10 cellular contexts compared by ENCODE assay signal in genomic region chr1:24926596-24927249, GRCh38. TPM values are rescaled to one million over a fixed set of nuclear protein-coding genes. Genes with fewer than 3 reads are reported as not detected.
A peak's percentile ranks its signal among the peaks of the same experiment; 100 is the strongest.
DNase-seq lines count a peak whose midpoint lies in the region; ATAC-seq, FAIRE-seq and TF ChIP-seq lines count a peak whose summit lies in the region.
"Had no signal": no experiment of that assay in that cellular context is flagged by ENCODE, and none has a peak within 500 bp of the region (broad histone marks: within the 10 kb centered on the region; RNA-seq: fewer than 3 reads in every experiment).

No MANE protein-coding gene starts in this region.

- POLR2A ChIA-PET in HEK293 (lab: Yijun Ruan, JAX): interaction anchor here (0.6 to 0.7 kb wide), 2 partner anchors 79 to 191 kb away, joined by 3 to 4 read pairs; no protein-coding TSS in a partner anchor
- POLR2A ChIA-PET in activated naive CD8-positive, alpha-beta T cell treated with anti-CD3 and anti-CD28 coated beads, Interleukin-2, amount 10 ng/mL, durations not matched to agents 7 days and 5 days (lab: Charles Lee): interaction anchor here (0.9 to 6.4 kb wide), 8 partner anchors 10 to 321 kb away, joined by 3 to 64 read pairs (median 4); partner anchors contain the start of gene RSRP1
- POLR2A ChIA-PET in naive thymus-derived CD4-positive, alpha-beta T cell (lab: Charles Lee): interaction anchor here (0.6 to 5.1 kb wide), 16 partner anchors 9 to 1582 kb away, joined by 3 to 26 read pairs (median 3); partner anchors contain the start of gene SYF2

- peak overlapping the region; percentile 92 for H3K4me3 Mint-ChIP-seq in activated naive CD8-positive, alpha-beta T cell treated with anti-CD3 and anti-CD28 coated beads, Interleukin-2, amount 10 ng/mL, durations not matched to agents 7 days and 5 days
- peak overlapping the region; percentile 85 to 98 (median 96) for H3K4me3 Mint-ChIP-seq in naive thymus-derived CD4-positive, alpha-beta T cell

- no peaks in the 10 kb centered on the region for H3K27me3 ChIP-seq in naive thymus-derived CD4-positive, alpha-beta T cell (ENCODE audit: control insufficient read depth in 2 of 2, insufficient read depth in 2 of 2, low read length in 2 of 2)
- H3K27me3 ChIP-seq in MG63 (no peaks in the 10 kb centered on the region), heart left ventricle (peaks cover 49 to 85% (median 71%) of the 10 kb centered on the region in 9 donors)

- TF ChIP-seq POLR2A in heart left ventricle (IDR thresholded peaks at IDR 0.05): no peak

- WGBS in heart left ventricle, 4 donors: 13 to 25% (median 19%) methylated on average over 7 to 15 of the region's 15 CpGs

- H3K9me3 Mint-ChIP-seq in activated naive CD8-positive, alpha-beta T cell treated with anti-CD3 and anti-CD28 coated beads, Interleukin-2, amount 10 ng/mL, durations not matched to agents 7 days and 5 days: no peaks in the 10 kb centered on the region
- no peaks in the 10 kb centered on the region for H3K9me3 Mint-ChIP-seq in naive thymus-derived CD4-positive, alpha-beta T cell

- peak overlapping the region in 1 of 2 donors; percentile 16 for H3K9ac ChIP-seq in kidney (ENCODE audit: low read length in 2 of 2)

- peak overlapping the region; percentile 72 for H3K27ac Mint-ChIP-seq in activated naive CD8-positive, alpha-beta T cell treated with anti-CD3 and anti-CD28 coated beads, Interleukin-2, amount 10 ng/mL, durations not matched to agents 7 days and 5 days
- H3K27ac Mint-ChIP-seq in naive thymus-derived CD4-positive, alpha-beta T cell: peak overlapping the region; percentile 73 to 92 (median 88)

- TF ChIP-seq CTCF in HEK293 (tag by site-specific recombination; IDR thresholded peaks at IDR 0.05): no peak
- TF ChIP-seq CTCF in kidney (IDR thresholded peaks at IDR 0.05; ENCODE audit: borderline replicate concordance, extremely low read depth, insufficient read depth): no peak
- TF ChIP-seq CTCF in heart left ventricle (IDR thresholded peaks at IDR 0.05): no peak

- in situ Hi-C loops in G401 (cut with HindIII; ENCODE audit: low sequenced_read_pairs): loop anchor here (5.0 kb wide), 2 partner anchors 61 to 64 kb away; no protein-coding TSS in a partner anchor

- no peak for FAIRE-seq in kidney (lab: Jason Lieb, UNC)

- H3K27ac ChIP-seq in HEK293 (ENCODE audit: extremely low read depth, low read depth, low read length): no peak overlapping the region
- H3K27ac ChIP-seq in naive thymus-derived CD4-positive, alpha-beta T cell (ENCODE audit: low read depth, low read length): peak overlapping the region; percentile 96
- no peak overlapping the region for H3K27ac ChIP-seq in kidney (ENCODE audit: low read depth in 2 of 2, low read length in 2 of 2)
- H3K27ac ChIP-seq in heart left ventricle: peak overlapping the region in 1 of 12 donors; percentile 90

- H3K36me3 ChIP-seq in HEK293 (ENCODE audit: control insufficient read depth in 2 of 2, insufficient read depth in 1 of 2, low read length in 2 of 2) (peaks cover 0 to 8% of the 10 kb centered on the region in 2 experiments; a peak in 1 of 3 replicates), kidney (ENCODE audit: control insufficient read depth in 1 of 2, insufficient read depth in 2 of 2, low read length in 2 of 2) (no peaks in the 10 kb centered on the region), MG63 (peaks cover 18% of the 10 kb centered on the region), heart left ventricle (no peaks in the 10 kb centered on the region)
- H3K36me3 ChIP-seq in naive thymus-derived CD4-positive, alpha-beta T cell (ENCODE audit: control insufficient read depth in 2 of 3, insufficient read depth in 3 of 3, low read length in 3 of 3): peaks cover 5 to 51% (median 14%) of the 10 kb centered on the region in 3 experiments

- intact Hi-C loops in naive thymus-derived CD4-positive, alpha-beta T cell (cut with micrococcal nuclease): loop anchor here (2.0 to 10.0 kb wide), 6 partner anchors 278 to 751 kb away; partner anchors contain the start of gene SRRM1 (in 1 of the 2)
- intact Hi-C loops in kidney (cut with DNase I): no loop called here
- intact Hi-C loops in heart left ventricle (cut with DNase I): loop anchor here in 1 of 10 donors (5.0 kb wide), 1 partner anchor 271 kb away; no protein-coding TSS in a partner anchor

- peaks cover 58% of the 10 kb centered on the region for H3K4me1 Mint-ChIP-seq in activated naive CD8-positive, alpha-beta T cell treated with anti-CD3 and anti-CD28 coated beads, Interleukin-2, amount 10 ng/mL, durations not matched to agents 7 days and 5 days
- peaks cover 28 to 75% (median 63%) of the 10 kb centered on the region in 7 donors for H3K4me1 Mint-ChIP-seq in naive thymus-derived CD4-positive, alpha-beta T cell

- CTCF ChIA-PET in HEK293 (lab: Yijun Ruan, JAX): interaction anchor here (0.6 to 1.3 kb wide), 4 partner anchors 8 to 254 kb away, joined by 3 to 5 read pairs (median 4); no protein-coding TSS in a partner anchor
- CTCF ChIA-PET in naive thymus-derived CD4-positive, alpha-beta T cell (lab: Charles Lee): interaction anchor here (0.6 to 14.1 kb wide), 10 partner anchors 14 to 306 kb away, joined by 3 to 135 read pairs (median 4); partner anchors contain the start of gene SYF2

- peak; percentile 12 for DNase-seq in G401 (ENCODE audit: low spot score)
- peak; percentile 39 for DNase-seq in activated naive CD8-positive, alpha-beta T cell treated with anti-CD3 and anti-CD28 coated beads, Interleukin-2, amount 10 ng/mL, durations not matched to agents 7 days and 5 days
- DNase-seq in naive thymus-derived CD4-positive, alpha-beta T cell: no peak
- DNase-seq in kidney: no peak
- no peak for DNase-seq in MG63
- DNase-seq in heart left ventricle: no peak
- DNase-seq: aorta, hippocampal formation had no signal

- peaks cover 48% of the 10 kb centered on the region for H3K36me3 Mint-ChIP-seq in activated naive CD8-positive, alpha-beta T cell treated with anti-CD3 and anti-CD28 coated beads, Interleukin-2, amount 10 ng/mL, durations not matched to agents 7 days and 5 days
- peaks cover 0 to 38% (median 12%) of the 10 kb centered on the region in 5 donors for H3K36me3 Mint-ChIP-seq in naive thymus-derived CD4-positive, alpha-beta T cell

- no peak overlapping the region for H3K4me3 ChIP-seq in HEK293 (ENCODE audit: low read depth, low read length)
- peak overlapping the region; percentile 91 for H3K4me3 ChIP-seq in naive thymus-derived CD4-positive, alpha-beta T cell (ENCODE audit: low read length)
- peak overlapping the region in 1 of 2 donors; percentile 7 for H3K4me3 ChIP-seq in kidney (ENCODE audit: low read length in 2 of 2)
- H3K4me3 ChIP-seq in MG63: no peak overlapping the region
- H3K4me3 ChIP-seq in heart left ventricle: peak overlapping the region in 1 of 12 donors; percentile 71

- ATAC-seq in activated naive CD8-positive, alpha-beta T cell treated with anti-CD3 and anti-CD28 coated beads, Interleukin-2, amount 10 ng/mL, durations not matched to agents 7 days and 5 days (ENCODE audit: low read depth): no peak
- ATAC-seq in naive thymus-derived CD4-positive, alpha-beta T cell: no peak
- ATAC-seq in GM18868 (IDR thresholded peaks at IDR 0.05; ENCODE audit: unreplicated experiment) (no peak), heart left ventricle (no peak)

- H3K27me3 Mint-ChIP-seq in activated naive CD8-positive, alpha-beta T cell treated with anti-CD3 and anti-CD28 coated beads, Interleukin-2, amount 10 ng/mL, durations not matched to agents 7 days and 5 days: no peaks in the 10 kb centered on the region
- no peaks in the 10 kb centered on the region for H3K27me3 Mint-ChIP-seq in naive thymus-derived CD4-positive, alpha-beta T cell

- H3K4me1 ChIP-seq in HEK293 (ENCODE audit: control insufficient read depth, insufficient read depth, low read length) (peaks cover 3% of the 10 kb centered on the region; the same call in 1 of the 2 replicates), kidney (ENCODE audit: control insufficient read depth in 1 of 2, insufficient read depth in 1 of 2, low read depth in 1 of 2, low read length in 2 of 2) (peaks cover 0 to 2% of the 10 kb centered on the region in 2 donors), heart left ventricle (peaks cover 0 to 53% (median 12%) of the 10 kb centered on the region in 12 donors)
- H3K4me1 ChIP-seq in naive thymus-derived CD4-positive, alpha-beta T cell (ENCODE audit: control insufficient read depth in 2 of 2, insufficient read depth in 2 of 2, low read length in 2 of 2): peaks cover 60 to 61% of the 10 kb centered on the region in 2 donors

- no peaks in the 10 kb centered on the region for H3K9me3 ChIP-seq in HEK293 (ENCODE audit: control insufficient read depth, insufficient read depth, low read depth, low read length)
- no peaks in the 10 kb centered on the region for H3K9me3 ChIP-seq in naive thymus-derived CD4-positive, alpha-beta T cell (ENCODE audit: control insufficient read depth in 2 of 3, low read length in 3 of 3)
- H3K9me3 ChIP-seq in kidney (ENCODE audit: control insufficient read depth in 1 of 2, low read length in 2 of 2): no peaks in the 10 kb centered on the region
- no peaks in the 10 kb centered on the region for H3K9me3 ChIP-seq in MG63
- H3K9me3 ChIP-seq in heart left ventricle: no peaks in the 10 kb centered on the region

TF ChIP-seq in HEK293, 187 proteins besides CTCF, POLR2A, EP300 and RAD21:
- TF ChIP-seq ZNF777 (tag by site-specific recombination; IDR thresholded peaks at IDR 0.05; ENCODE audit: borderline replicate concordance): no peak
- TF ChIP-seq ZNF214 (tag by site-specific recombination; IDR thresholded peaks at IDR 0.05; ENCODE audit: borderline replicate concordance): no peak
- TF ChIP-seq GLIS1 (tag by site-specific recombination; IDR thresholded peaks at IDR 0.05): 0 out of 2 replicates have a peak, but pooled peaks have one; percentile 14

RNA-seq across cellular contexts. Expression of gene RUNX3, which starts 3.4 kb away (rescaled TPM):
- total RNA-seq in G401 (2014; rRNA removed; shearing (Covaris generic)): 0.17 TPM in 1 of 2 replicates, not detected in the other
- total RNA-seq in activated naive CD8-positive, alpha-beta T cell treated with anti-CD3 and anti-CD28 coated beads, Interleukin-2, amount 10 ng/mL, durations not matched to agents 7 days and 5 days: 100 to 1,000 TPM; 172 TPM
- 100 to 1,000 TPM in 2 of 5 experiments, 10 to 100 TPM in 3; 71.4 to 135 (median 96.9) TPM for total RNA-seq in naive thymus-derived CD4-positive, alpha-beta T cell
- polyA plus RNA-seq in naive thymus-derived CD4-positive, alpha-beta T cell: 10 to 100 TPM; 14.2 to 25.8 TPM
- total RNA-seq in kidney: 7.9 TPM
- 0.47 TPM for polyA plus RNA-seq in kidney (ENCODE audit: insufficient read depth, low read depth, low replicate concordance)
- 4.6 and 5.8 TPM in 2 replicates for total RNA-seq in MG63 (2014; rRNA removed; shearing (Covaris generic); ENCODE audit: low replicate concordance)
- 1 to 10 TPM in 3 of 9 donors, under 1 TPM in 6; 0.21 to 8.7 (median 0.65) TPM for total RNA-seq in heart left ventricle
- under 1 TPM; 0.35 to 0.38 TPM for polyA plus RNA-seq in heart left ventricle

Comparison
In these comparisons a context has a peak if more than half of its experiments do, and no peak if none do; other contexts are left out.
1. DNase-seq: peak in G401 (single experiment) and activated naive CD8-positive, alpha-beta T cell treated with anti-CD3 and anti-CD28 coated beads, Interleukin-2, amount 10 ng/mL, durations not matched to agents 7 days and 5 days (single experiment); none in naive thymus-derived CD4-positive, alpha-beta T cell (0 of 9), kidney (single experiment), MG63 (single experiment) and heart left ventricle (0 of 5).